Comparison of ENCODE assay signal across 8 cellular contexts in the genomic region with DNA sequence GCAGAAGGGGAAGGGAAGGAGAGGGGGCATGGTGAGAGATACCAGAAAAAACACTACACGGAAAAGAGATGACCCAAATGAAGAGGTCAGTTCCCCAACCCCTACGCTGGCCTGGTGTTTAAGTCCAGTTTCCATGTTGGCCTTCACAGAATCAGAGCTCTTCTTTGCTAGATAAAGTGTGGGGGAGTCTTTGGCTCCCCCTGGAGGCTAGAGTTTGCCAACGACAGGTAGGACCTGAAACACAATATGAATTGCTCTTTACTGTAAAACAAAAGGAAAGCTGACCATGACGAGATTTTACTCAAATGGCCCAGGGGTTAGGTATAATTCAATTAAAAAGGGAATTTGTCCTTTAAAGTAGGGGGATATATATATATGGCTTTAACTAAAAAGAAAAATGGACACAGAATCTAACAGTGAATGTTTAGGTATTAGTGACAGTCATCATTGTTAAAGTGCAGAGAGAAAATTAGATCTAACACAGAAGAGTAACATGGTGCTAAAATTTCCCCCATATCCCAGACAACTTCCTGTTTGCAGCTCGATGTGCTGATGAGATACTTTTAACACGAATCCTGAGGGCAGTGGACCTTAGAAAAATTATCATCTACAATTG.
DNase-seq lines count a peak whose midpoint lies in the region; ATAC-seq and TF ChIP-seq lines count a peak whose summit lies in the region.

No MANE protein-coding gene starts in this region.

- no peak for ATAC-seq in GM19397 (IDR thresholded peaks at IDR 0.05; ENCODE audit: unreplicated experiment)

- no peaks in the 10 kb centered on the region for H3K9me3 ChIP-seq in spleen

- TF ChIP-seq CTCF in GM13977 (IDR thresholded peaks at IDR 0.05; ENCODE audit: extremely low read depth, insufficient read depth, missing control alignments) = peak; percentile 80
- TF ChIP-seq CTCF in HL-60 (IDR thresholded peaks at IDR 0.05; ENCODE audit: insufficient read depth, low read length) = peak; percentile 7
- TF ChIP-seq CTCF in spleen (IDR thresholded peaks at IDR 0.05 in 8 of 11, conservative IDR thresholded peaks at IDR 0.05 in 3 of 11) = peak; percentile 29 to 83 (median 65)

- in situ Hi-C loops in GM13977 (cut with MboI; ENCODE audit: low pct_unique_long_range_greater_than_20kb, low sequenced_read_pairs, unreplicated experiment) = no loop called here

- H3K27ac ChIP-seq in HL-60 (replicated peaks) (no peak overlapping the region), spleen (peak overlapping the region in 5 of 8 donors; percentile 35 to 67 (median 63))

- H3K4me3 ChIP-seq in HL-60 (replicated peaks; ENCODE audit: insufficient read depth, low read length) = no peak overlapping the region
- no peak overlapping the region for H3K4me3 ChIP-seq in spleen

- DNase-seq in Ammon's horn (ENCODE audit: low spot score) (peak; percentile 35), GM13977 (ENCODE audit: low spot score) (peak; percentile 88), HL-60 (ENCODE audit: low read depth in 1 of 2, low spot score in 1 of 2) (peak; percentile 4 to 8), RPMI8226 (peak; percentile 79), glomerular visceral epithelial cell (ENCODE audit: extremely low spot score) (peak; percentile 61), spleen (no peak)
- peak; percentile 27 for DNase-seq in activated T-helper 9 cell treated with anti-CD3 and anti-CD28 coated beads, Interleukin-2, amount 50 U/mL, for 16 hours (ENCODE audit: low read depth)

- peaks cover 3 to 18% (median 14%) of the 10 kb centered on the region in 6 donors for H3K4me1 ChIP-seq in spleen

- TF ChIP-seq POLR2A in spleen (IDR thresholded peaks at IDR 0.05) = no peak

- no peaks in the 10 kb centered on the region for H3K27me3 ChIP-seq in HL-60 (ENCODE audit: insufficient read depth, poor library complexity, severe bottlenecking)
- no peaks in the 10 kb centered on the region for H3K27me3 ChIP-seq in spleen (replicated peaks in 1 of 7)

- no peaks in the 10 kb centered on the region for H3K36me3 ChIP-seq in spleen

- intact Hi-C loops in spleen (cut with DNase I; ENCODE audit: low total_unique reads) = no loop called here

- 13 to 26% (median 24%) methylated on average over 6 of the region's 6 CpGs for WGBS in spleen, 5 donors

Comparison
In these comparisons a context has a peak if more than half of its experiments do, and no peak if none do; other contexts are left out.
1. CTCF ChIP-seq: peak in every context shown above with its lines; median percentile 80 in GM13977; 65 in spleen; 7 in HL-60.